In genomic region chr16:49590166-49590871, GRCh38 we compare ENCODE assay signal across 1 cellular context.
TF ChIP-seq lines count a peak whose summit lies in the region.

No MANE protein-coding gene starts in this region.

TF ChIP-seq in H1, 55 proteins besides CTCF, POLR2A, EP300 and RAD21:
- TF ChIP-seq POLR2AphosphoS5 (IDR thresholded peaks at IDR 0.05; ENCODE audit: low read depth, low read length) = no peak
- no peak for TF ChIP-seq CREB1 (IDR thresholded peaks at IDR 0.05)
- TF ChIP-seq ATF2 (IDR thresholded peaks at IDR 0.05; ENCODE audit: low read length) = no peak
- no peak for TF ChIP-seq SP1 (IDR thresholded peaks at IDR 0.05; ENCODE audit: low read depth, low read length)
- TF ChIP-seq TAF7 (optimal IDR thresholded peaks at IDR 0.05; ENCODE audit: borderline replicate concordance, low read depth, low read length) = no peak
- TF ChIP-seq PHF8 (conservative IDR thresholded peaks at IDR 0.05; ENCODE audit: low read depth, low read length) = no peak
- TF ChIP-seq CEBPB (IDR thresholded peaks at IDR 0.05; ENCODE audit: low read depth, low read length) = no peak
- no peak for TF ChIP-seq SUZ12 (IDR thresholded peaks at IDR 0.05; ENCODE audit: low read length)
- no peak for TF ChIP-seq TAF1 (IDR thresholded peaks at IDR 0.05; ENCODE audit: low read depth, low read length)
- no peak for TF ChIP-seq TCF12 (IDR thresholded peaks at IDR 0.05; ENCODE audit: low read depth, low read length)
- no peak for TF ChIP-seq KDM1A (IDR thresholded peaks at IDR 0.05; ENCODE audit: borderline replicate concordance, low read length)
- TF ChIP-seq ATF3 (IDR thresholded peaks at IDR 0.05; ENCODE audit: insufficient read depth, low read depth, low read length) = no peak
- no peak for TF ChIP-seq MAX (IDR thresholded peaks at IDR 0.05)
- no peak for TF ChIP-seq NANOG (IDR thresholded peaks at IDR 0.05; ENCODE audit: insufficient read depth, low read depth, low read length, poor library complexity, severe bottlenecking)
- TF ChIP-seq HDAC2 (IDR thresholded peaks at IDR 0.05; ENCODE audit: borderline replicate concordance in 1 of 2, low read depth in 2 of 2, low read length in 2 of 2) = no peak
- TF ChIP-seq TBP (IDR thresholded peaks at IDR 0.05; ENCODE audit: low read depth, low read length) = no peak
- no peak for TF ChIP-seq TEAD4 (IDR thresholded peaks at IDR 0.05; ENCODE audit: low read depth, low read length)
- no peak for TF ChIP-seq SRF (IDR thresholded peaks at IDR 0.05; ENCODE audit: low read depth, low read length)
- TF ChIP-seq BACH1 (IDR thresholded peaks at IDR 0.05; ENCODE audit: low read length) = no peak
